8 cellular contexts compared by ENCODE assay signal in genomic region chr17:1486802-1487695, GRCh38. TPM values are rescaled to one million over a fixed set of nuclear protein-coding genes. Genes with fewer than 3 reads are reported as not detected.
DNase-seq lines count a peak whose midpoint lies in the region; ATAC-seq and TF ChIP-seq lines count a peak whose summit lies in the region.

No MANE protein-coding gene starts in this region.

- no peaks in the 10 kb centered on the region for H3K9me3 Mint-ChIP-seq in central memory CD8-positive, alpha-beta T cell

- WGBS in right lobe of liver (ENCODE audit: insufficient coverage, low coverage, low lambda C conversion rate, missing lambda C conversion rate): 46% methylated on average over 11 of the region's 74 CpGs

- H3K9me3 ChIP-seq in AG04450 (ENCODE audit: control insufficient read depth, insufficient read depth, low read length) (peaks cover 12% of the 10 kb centered on the region; the same call in 1 of the 2 replicates), right lobe of liver (no peaks in the 10 kb centered on the region)

- DNase-seq in AG04450 (ENCODE audit: low read depth, low spot score) (no peak), HPDE6-E6E7 (ENCODE audit: extremely low spot score) (peak; percentile 67), right lobe of liver (peak in 2 of 3 donors; percentile 60 to 73), SKM-1 treated with dmso at 0.1 percent for 144 hours (lab: John Stamatoyannopoulos, UW; ENCODE audit: unreplicated experiment) (no peak), UCSD-AML1 (lab: John Stamatoyannopoulos, UW; ENCODE audit: unreplicated experiment) (no peak)
- peak; percentile 36 for DNase-seq in activated CD4-positive, CD25-positive, alpha-beta regulatory T cell treated with anti-CD3 and anti-CD28 coated beads, Interleukin-2, amount 50 U/mL, for 16 hours (ENCODE audit: low read depth, low spot score)
- DNase-seq in central memory CD8-positive, alpha-beta T cell (ENCODE audit: low spot score in 2 of 2): peak; percentile 62 to 72
- DNase-seq in stimulated activated CD4-positive, alpha-beta T cell treated with anti-CD3 and anti-CD28 coated beads, TNF-alpha, amount 100 ng/mL, for 1 hour (ENCODE audit: low read depth in 3 of 3, low spot score in 1 of 3): peak; percentile 56 to 60 (median 58)

- H3K27me3 Mint-ChIP-seq in central memory CD8-positive, alpha-beta T cell: no peaks in the 10 kb centered on the region

- peak overlapping the region; percentile 77 for H3K27ac Mint-ChIP-seq in central memory CD8-positive, alpha-beta T cell (ENCODE audit: low read depth)

- H3K4me3 ChIP-seq in AG04450 (ENCODE audit: low read depth, low read length) (no peak overlapping the region), right lobe of liver (peak overlapping the region; percentile 43 to 67 (median 58))

- peaks cover 25% of the 10 kb centered on the region for H3K36me3 Mint-ChIP-seq in central memory CD8-positive, alpha-beta T cell (ENCODE audit: insufficient read depth)

- CTCF ChIA-PET in AG04450 (lab: Charles Lee): interaction anchor here (0.6 to 0.7 kb wide), 2 partner anchors 112 to 540 kb away, joined by 3 to 4 read pairs; no protein-coding TSS in a partner anchor

- no peak for TF ChIP-seq CTCF in AG04450 (IDR thresholded peaks at IDR 0.05; ENCODE audit: low read depth, low read length)
- no peak for TF ChIP-seq CTCF in right lobe of liver (IDR thresholded peaks at IDR 0.05)

- POLR2A ChIA-PET in AG04450 (lab: Yijun Ruan, JAX): interaction anchor here (0.6 to 1.2 kb wide), 6 partner anchors 11 to 404 kb away, joined by 3 to 11 read pairs (median 4); partner anchors contain the start of gene INPP5K

- no peak for TF ChIP-seq POLR2A in right lobe of liver (IDR thresholded peaks at IDR 0.05)

- H3K4me1 ChIP-seq in right lobe of liver: peaks cover 0 to 28% (median 12%) of the 10 kb centered on the region in 4 donors

- H3K27ac ChIP-seq in AG04450 (ENCODE audit: low read depth, low read length) (peak overlapping the region; percentile 92), right lobe of liver (peak overlapping the region; percentile 46 to 83 (median 77))

- intact Hi-C loops in right lobe of liver (cut with DNase I): no loop called here

- peak overlapping the region; percentile 87 for H3K4me3 Mint-ChIP-seq in central memory CD8-positive, alpha-beta T cell

- H3K36me3 ChIP-seq in right lobe of liver: no peaks in the 10 kb centered on the region

- no peaks in the 10 kb centered on the region for H3K27me3 ChIP-seq in AG04450 (ENCODE audit: control insufficient read depth, insufficient read depth, low read length)
- no peaks in the 10 kb centered on the region for H3K27me3 ChIP-seq in right lobe of liver

- ATAC-seq in central memory CD8-positive, alpha-beta T cell (replicated peaks; ENCODE audit: extremely low read depth, poor library complexity, severe bottlenecking): peak; percentile 46
- no peak for ATAC-seq in right lobe of liver

- H3K4me1 Mint-ChIP-seq in central memory CD8-positive, alpha-beta T cell: peaks cover 37% of the 10 kb centered on the region

RNA-seq across cellular contexts. Expression of gene MYO1C, which starts 5.4 kb away (rescaled TPM):
- 147 and 169 TPM in 2 replicates for polyA plus RNA-seq in AG04450 (2011; rRNA removed)
- 452 and 566 TPM in 2 replicates for polyA minus RNA-seq in AG04450 (2011; rRNA and poly(A)+ RNA removed)
- total RNA-seq in right lobe of liver: 10 to 100 TPM; 56.6 to 94.7 (median 68.3) TPM

RNA-seq across cellular contexts. Expression of gene INPP5K, which starts 29.4 kb away (rescaled TPM):
- polyA plus RNA-seq in AG04450 (2011; rRNA removed): 23.8 and 25.9 TPM in 2 replicates
- polyA minus RNA-seq in AG04450 (2011; rRNA and poly(A)+ RNA removed): 26.9 and 37.9 TPM in 2 replicates
- total RNA-seq in right lobe of liver: 10 to 100 TPM; 12.7 to 22.6 (median 18.2) TPM

RNA-seq across cellular contexts. Expression of gene CRK, which starts 31.0 kb away (rescaled TPM):
- 88.1 and 110 TPM in 2 replicates for polyA plus RNA-seq in AG04450 (2011; rRNA removed)
- 79.3 and 81.6 TPM in 2 replicates for polyA minus RNA-seq in AG04450 (2011; rRNA and poly(A)+ RNA removed)
- total RNA-seq in right lobe of liver: 10 to 100 TPM; 33.9 to 58.6 (median 47.6) TPM

Comparison
In these comparisons a context has a peak if more than half of its experiments do, and no peak if none do; other contexts are left out.
1. DNase-seq: peak in HPDE6-E6E7 (single experiment), activated CD4-positive, CD25-positive, alpha-beta regulatory T cell treated with anti-CD3 and anti-CD28 coated beads, Interleukin-2, amount 50 U/mL, for 16 hours (single experiment), central memory CD8-positive, alpha-beta T cell (2 of 2), right lobe of liver (2 of 3) and stimulated activated CD4-positive, alpha-beta T cell treated with anti-CD3 and anti-CD28 coated beads, TNF-alpha, amount 100 ng/mL, for 1 hour (3 of 3); none in AG04450 (single experiment), SKM-1 treated with dmso at 0.1 percent for 144 hours (single experiment) and UCSD-AML1 (single experiment).